In genomic region chr12:125208942-125209341, GRCh38 we compare ENCODE assay signal across 1 cellular context.
TF ChIP-seq lines count a peak whose summit lies in the region.

No MANE protein-coding gene starts in this region.

TF ChIP-seq in A549, 52 proteins besides CTCF, POLR2A, EP300 and RAD21 (continued from another document):
- TF ChIP-seq ATOH8 (CRISPR knock-in tag; IDR thresholded peaks at IDR 0.05; ENCODE audit: low read depth): no peak
